8 cellular contexts compared by ENCODE assay signal in the genomic region with DNA sequence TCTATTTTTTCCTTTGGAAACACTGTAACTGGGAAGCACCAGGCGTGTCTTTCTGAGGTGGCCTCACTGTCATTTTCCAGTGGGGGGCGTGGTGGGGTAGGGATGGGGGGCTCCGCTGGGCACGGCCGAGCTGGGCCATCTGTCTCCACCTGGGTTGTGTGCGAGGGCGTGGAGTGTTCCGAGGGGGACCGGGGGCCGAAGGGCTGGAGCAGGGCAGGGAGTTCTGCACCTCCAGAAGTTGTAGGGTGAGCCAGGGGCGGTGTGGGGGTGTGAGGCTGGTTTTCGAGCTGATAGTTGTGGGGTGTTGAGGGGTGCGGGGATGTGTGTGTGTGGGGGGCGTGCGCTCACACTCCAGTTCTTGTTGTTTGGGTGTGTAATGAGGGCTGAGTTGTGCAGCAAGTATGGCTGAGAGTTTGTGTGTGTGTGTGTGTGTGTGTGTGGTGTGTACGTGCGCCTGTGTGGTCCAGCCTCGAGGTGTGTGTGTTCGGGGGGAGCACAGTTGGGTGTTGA. TPM values are rescaled to one million over a fixed set of nuclear protein-coding genes. Genes with fewer than 3 reads are reported as not detected.
DNase-seq lines count a peak whose midpoint lies in the region; ATAC-seq, FAIRE-seq and TF ChIP-seq lines count a peak whose summit lies in the region.

No MANE protein-coding gene starts in this region.

- H3K4me3 Mint-ChIP-seq in activated CD4-positive, alpha-beta T cell treated with anti-CD3 and anti-CD28 coated beads for 36 hours, result peak overlapping the region; percentile 82

- H3K27ac ChIP-seq in GM12878 (ENCODE audit: control insufficient read depth, insufficient read depth) (no peak overlapping the region), transverse colon (peak overlapping the region; percentile 71 to 86 (median 80)), small intestine (ENCODE audit: low read depth in 1 of 2, low read length in 1 of 2) (no peak overlapping the region)

- TF ChIP-seq RAD21 in GM12878 (IDR thresholded peaks at IDR 0.05; ENCODE audit: insufficient read depth, low read depth, low read length), result no peak

- no peaks in the 10 kb centered on the region; a peak in 1 of 4 replicates for H3K27me3 ChIP-seq in GM12878 (replicated peaks in 1 of 2; ENCODE audit: control insufficient read depth in 2 of 2, insufficient read depth in 2 of 2, low read length in 1 of 2)
- H3K27me3 ChIP-seq in transverse colon, result peaks cover 34% of the 10 kb centered on the region
- H3K27me3 ChIP-seq in small intestine (ENCODE audit: control insufficient read depth in 2 of 2, insufficient read depth in 2 of 2, low read length in 2 of 2), result no peaks in the 10 kb centered on the region

- intact Hi-C loops in activated CD4-positive, alpha-beta T cell treated with anti-CD3 and anti-CD28 coated beads for 36 hours (cut with DNase I, micrococcal nuclease), result no loop called here
- intact Hi-C loops in GM12878 (cut with micrococcal nuclease; ENCODE audit: unreplicated experiment) (no loop called here), lower leg skin (cut with DNase I; ENCODE audit: low total_unique reads) (no loop called here), transverse colon (cut with DNase I; ENCODE audit: low total_unique reads) (no loop called here)

- in situ Hi-C loops in GM12878 (cut with MboI), result no loop called here
- in situ Hi-C loops in transverse colon (cut with MboI; ENCODE audit: low pct_ligation_motif_present in 1 of 4, low pct_unique_long_range_greater_than_20kb in 1 of 4, low sequenced_read_pairs in 3 of 4), result loop anchor here in 3 of 4 donors (10.0 to 25.0 kb wide), 3 partner anchors 64 to 302 kb away; partner anchors contain the start of genes P2RX3 (in 2 of the 3), RTN4RL2 (in 2 of the 3) and SSRP1 (in 2 of the 3)

- no peaks in the 10 kb centered on the region for H3K79me2 ChIP-seq in GM12878 (ENCODE audit: control insufficient read depth, insufficient read depth, low read length)

- no peaks in the 10 kb centered on the region for H3K36me3 Mint-ChIP-seq in activated CD4-positive, alpha-beta T cell treated with anti-CD3 and anti-CD28 coated beads for 36 hours (ENCODE audit: low read depth)

- peak; percentile 17 for ATAC-seq in activated CD4-positive, alpha-beta T cell treated with anti-CD3 and anti-CD28 coated beads for 36 hours
- ATAC-seq in GM12878, result peak; percentile 35

- TF ChIP-seq CTCF in GM12878 (IDR thresholded peaks at IDR 0.05 in 2 of 3, conservative IDR thresholded peaks at IDR 0.05 in 1 of 3; ENCODE audit: control insufficient read depth in 2 of 3, extremely low read depth in 1 of 3, insufficient read depth in 1 of 3, low read depth in 3 of 3, low read length in 3 of 3) (peak in 2 of 3 experiments; percentile 9 to 19; a peak in 2 of 6 replicates), lower leg skin (IDR thresholded peaks at IDR 0.05) (no peak), transverse colon (IDR thresholded peaks at IDR 0.05) (no peak)

- TF ChIP-seq EP300 in GM12878 (IDR thresholded peaks at IDR 0.05; ENCODE audit: borderline replicate concordance in 1 of 2, control insufficient read depth in 1 of 2, low read depth in 2 of 2, low read length in 2 of 2), result no peak
- TF ChIP-seq EP300 in transverse colon (IDR thresholded peaks at IDR 0.05; ENCODE audit: low read depth), result no peak

- H3K4me1 Mint-ChIP-seq in activated CD4-positive, alpha-beta T cell treated with anti-CD3 and anti-CD28 coated beads for 36 hours, result peaks cover 10% of the 10 kb centered on the region

- H3K4me3 ChIP-seq in GM12878, result peak overlapping the region; percentile 82
- H3K4me3 ChIP-seq in lower leg skin (ENCODE audit: low read depth, poor library complexity, severe bottlenecking), result peak overlapping the region; percentile 64
- peak overlapping the region; percentile 51 to 74 (median 58) for H3K4me3 ChIP-seq in transverse colon
- peak overlapping the region in 1 of 2 donors; percentile 44 for H3K4me3 ChIP-seq in small intestine (ENCODE audit: low read depth in 1 of 2, low read length in 2 of 2)

- H3K27me3 Mint-ChIP-seq in activated CD4-positive, alpha-beta T cell treated with anti-CD3 and anti-CD28 coated beads for 36 hours, result peaks cover 18% of the 10 kb centered on the region

- peaks cover 9% of the 10 kb centered on the region; the same call in 1 of the 2 replicates for H3K4me1 ChIP-seq in GM12878 (ENCODE audit: control insufficient read depth, insufficient read depth, low read length)
- H3K4me1 ChIP-seq in transverse colon, result peaks cover 0 to 35% (median 21%) of the 10 kb centered on the region in 4 donors
- peaks cover 0 to 6% of the 10 kb centered on the region in 2 donors for H3K4me1 ChIP-seq in small intestine (ENCODE audit: control insufficient read depth in 2 of 2, insufficient read depth in 1 of 2, low read depth in 1 of 2, low read length in 1 of 2)

- TF ChIP-seq POLR2A in GM12878 (IDR thresholded peaks at IDR 0.05; ENCODE audit: low read depth, low read length), result no peak
- no peak for TF ChIP-seq POLR2A in lower leg skin (IDR thresholded peaks at IDR 0.05)
- no peak for TF ChIP-seq POLR2A in transverse colon (IDR thresholded peaks at IDR 0.05)

- no peak for FAIRE-seq in GM12878 (lab: Jason Lieb, UNC)
- no peak for FAIRE-seq in small intestine (lab: Jason Lieb, UNC)

- BruUV-seq in GM12878 (replicated peaks; lab: Mats Ljungman, UMichigan), result no TSS peak

- H3K9me3 ChIP-seq in GM12878 (replicated peaks; ENCODE audit: control insufficient read depth, insufficient read depth, low read length) (no peaks in the 10 kb centered on the region), transverse colon (no peaks in the 10 kb centered on the region), small intestine (ENCODE audit: control insufficient read depth, low read depth) (no peaks in the 10 kb centered on the region)

- peak; percentile 40 for DNase-seq in activated CD4-positive, alpha-beta T cell treated with anti-CD3 and anti-CD28 coated beads for 36 hours
- no peak for DNase-seq in activated CD4-positive, alpha-beta T cell treated with anti-CD3 and anti-CD28 coated beads, Interleukin-2, amount 50 U/mL, for 48 hours
- no peak for DNase-seq in GM12878 (ENCODE audit: low read depth, low spot score)
- no peak for DNase-seq in lower leg skin (ENCODE audit: low spot score in 2 of 2)
- no peak for DNase-seq in transverse colon
- DNase-seq in midbrain (lab: John Stamatoyannopoulos, UW), result no peak
- no peak for DNase-seq in small intestine
- DNase-seq in NCI-H146 treated with DMSO at 0.1 percent for 48 hours (lab: John Stamatoyannopoulos, UW; ENCODE audit: unreplicated experiment), result no peak

- peak overlapping the region; percentile 69 for H2AFZ ChIP-seq in GM12878 (ENCODE audit: control insufficient read depth, low read depth, low read length)

- RAD21 ChIA-PET in GM12878 (lab: Charles Lee; ENCODE audit: unreplicated experiment), result interaction anchor here (3.0 to 5.2 kb wide), 4 partner anchors 71 to 294 kb away, joined by 12 to 83 read pairs (median 21); partner anchors contain the start of gene UBE2L6

- POLR2A ChIA-PET in activated CD4-positive, alpha-beta T cell treated with anti-CD3 and anti-CD28 coated beads for 36 hours (lab: Charles Lee), result no interaction called here
- POLR2A ChIA-PET in GM12878 (lab: Charles Lee), result interaction anchor here (2.1 kb wide), 1 partner anchor 10 kb away, joined by 10 read pairs; no protein-coding TSS in a partner anchor

- H3K27ac Mint-ChIP-seq in activated CD4-positive, alpha-beta T cell treated with anti-CD3 and anti-CD28 coated beads for 36 hours, result no peak overlapping the region

- H4K20me1 ChIP-seq in GM12878 (ENCODE audit: control insufficient read depth, insufficient read depth), result no peaks in the 10 kb centered on the region

- H3K36me3 ChIP-seq in GM12878 (ENCODE audit: control insufficient read depth in 2 of 2, insufficient read depth in 2 of 2, low read length in 1 of 2) (no peaks in the 10 kb centered on the region), transverse colon (no peaks in the 10 kb centered on the region), small intestine (ENCODE audit: control insufficient read depth in 2 of 2, insufficient read depth in 2 of 2, low read length in 2 of 2) (no peaks in the 10 kb centered on the region)

- H3K9me3 Mint-ChIP-seq in activated CD4-positive, alpha-beta T cell treated with anti-CD3 and anti-CD28 coated beads for 36 hours (ENCODE audit: low read depth), result no peaks in the 10 kb centered on the region

- peak overlapping the region; percentile 57 for H3K9ac ChIP-seq in GM12878 (ENCODE audit: control insufficient read depth, insufficient read depth, low read length)

- peak overlapping the region; percentile 84 for H3K4me2 ChIP-seq in GM12878 (ENCODE audit: control insufficient read depth, insufficient read depth)

- SMC1A ChIA-PET in GM12878 (lab: Charles Lee; ENCODE audit: uncharacterized antibody, unreplicated experiment), result interaction anchor here (1.4 to 4.1 kb wide), 3 partner anchors 68 to 293 kb away, joined by 3 to 32 read pairs (median 19); partner anchors contain the start of gene UBE2L6

- 17% methylated on average over 17 of the region's 19 CpGs for WGBS in GM12878 (ENCODE audit: insufficient coverage, insufficient replicate concordance, low lambda C conversion rate, missing lambda C conversion rate)
- 0 to 4% methylated on average over 18 to 19 of the region's 19 CpGs for WGBS in lower leg skin, 2 donors
- WGBS in transverse colon (ENCODE audit: low coverage in 1 of 2), 2 donors, result 8% methylated on average over 19 of the region's 19 CpGs; no CpG with 5 or more reads in 1 of the 2 donors
- 3 to 5% (median 5%) methylated on average over 19 of the region's 19 CpGs for WGBS in small intestine, 3 donors

- CTCF ChIA-PET in activated CD4-positive, alpha-beta T cell treated with anti-CD3 and anti-CD28 coated beads for 36 hours (lab: Charles Lee), result interaction anchor here (0.7 to 7.3 kb wide), 7 partner anchors 10 to 293 kb away, joined by 3 to 118 read pairs (median 5); partner anchors contain the start of gene UBE2L6
- CTCF ChIA-PET in GM12878 (lab: Yijun Ruan, JAX), result interaction anchor here (0.6 to 13.9 kb wide), 7 partner anchors 10 to 291 kb away, joined by 3 to 319 read pairs (median 103); partner anchors contain the start of genes RTN4RL2, TIMM10 and UBE2L6

RNA-seq across cellular contexts. Expression of gene YPEL4, which starts 10.8 kb away (rescaled TPM):
- total RNA-seq in activated CD4-positive, alpha-beta T cell treated with anti-CD3 and anti-CD28 coated beads for 36 hours, result under 1 TPM; 0.43 to 0.47 TPM
- 1.2 and 1.8 TPM in 2 replicates for total RNA-seq in GM12878 (2013; cell fraction: nucleolus; rRNA removed)
- total RNA-seq in GM12878 (2014; rRNA removed), result 0.05 TPM in 1 of 2 replicates, not detected in the other
- total RNA-seq in GM12878 (2014; rRNA removed; fragmentation: Illumina TruSeq; extraction: Trizol), result 0.09 TPM in 1 of 2 replicates, not detected in the other
- total RNA-seq in GM12878 (2021), result 0.13 TPM in 1 of 2 replicates, not detected in the other
- polyA plus RNA-seq in GM12878 (2011; ENCODE audit: low read depth), result 0.50 TPM
- polyA plus RNA-seq in GM12878 (2011; rRNA removed), result 0.26 and 0.39 TPM in 2 replicates
- polyA plus RNA-seq in GM12878 (2011; cell fraction: cytosol; rRNA removed), result 0.24 and 0.30 TPM in 2 replicates
- 0.44 and 0.85 TPM in 2 replicates for polyA plus RNA-seq in GM12878 (2011; cell fraction: nucleus; rRNA removed)
- 0.58 and 1.1 TPM in 2 replicates for polyA plus RNA-seq in GM12878 (2012)
- polyA plus RNA-seq in GM12878 (2014; fragmentation: Illumina TruSeq; extraction: Trizol), result not detected in 2 replicates
- polyA plus RNA-seq in GM12878 (2014; fragmentation: Nextera tagmentation; extraction: Ambion mirVana), result not detected
- polyA plus RNA-seq in GM12878 (2014; rRNA removed), result 0.50 TPM in 1 of 2 replicates, not detected in the other
- polyA plus RNA-seq in GM12878 (2016; fragmentation: Nextera tagmentation; extraction: Ambion mirVana), result under 1 TPM; 0.07 to 0.10 TPM
- 0.22 and 0.31 TPM in 2 replicates for polyA minus RNA-seq in GM12878 (2011; rRNA and poly(A)+ RNA removed)
- 0.27 TPM in 1 of 2 replicates, not detected in the other for polyA minus RNA-seq in GM12878 (2011; cell fraction: cytosol; rRNA and poly(A)+ RNA removed)
- 0.48 TPM in 2 replicates for polyA minus RNA-seq in GM12878 (2011; cell fraction: nucleus; rRNA and poly(A)+ RNA removed)
- total RNA-seq in lower leg skin, result 1 to 10 TPM in 3 of 4 donors, under 1 TPM in 1; 0.91 to 4.3 (median 2.9) TPM
- total RNA-seq in transverse colon, result under 1 TPM in 2 of 4 donors, not detected in 2; 0.68 to 0.95 TPM
- polyA plus RNA-seq in small intestine, result 1 to 10 TPM in 2 of 3 donors, not detected in 1; 1.4 to 2.2 TPM

RNA-seq across cellular contexts. Expression of gene CLP1, which starts 18.7 kb away (rescaled TPM):
- total RNA-seq in activated CD4-positive, alpha-beta T cell treated with anti-CD3 and anti-CD28 coated beads for 36 hours, result 10 to 100 TPM; 11.9 to 15.9 TPM
- total RNA-seq in GM12878 (2013; cell fraction: nucleolus; rRNA removed), result 8.6 and 8.8 TPM in 2 replicates
- total RNA-seq in GM12878 (2014; rRNA removed), result 21.3 and 22.0 TPM in 2 replicates
- 23.9 and 24.0 TPM in 2 replicates for total RNA-seq in GM12878 (2014; rRNA removed; fragmentation: Illumina TruSeq; extraction: Trizol)
- 19.9 and 20.0 TPM in 2 replicates for total RNA-seq in GM12878 (2021)
- 11.6 TPM for polyA plus RNA-seq in GM12878 (2011; ENCODE audit: low read depth)
- 29.1 and 31.7 TPM in 2 replicates for polyA plus RNA-seq in GM12878 (2011; rRNA removed)
- 34.3 and 38.5 TPM in 2 replicates for polyA plus RNA-seq in GM12878 (2011; cell fraction: cytosol; rRNA removed)
- polyA plus RNA-seq in GM12878 (2011; cell fraction: nucleus; rRNA removed), result 21.4 and 28.7 TPM in 2 replicates
- polyA plus RNA-seq in GM12878 (2012), result 15.0 and 16.3 TPM in 2 replicates
- 23.9 and 30.0 TPM in 2 replicates for polyA plus RNA-seq in GM12878 (2014; fragmentation: Illumina TruSeq; extraction: Trizol)
- polyA plus RNA-seq in GM12878 (2014; fragmentation: Nextera tagmentation; extraction: Ambion mirVana), result 10 to 100 TPM; 33.6 to 45.7 TPM
- 20.7 and 21.2 TPM in 2 replicates for polyA plus RNA-seq in GM12878 (2014; rRNA removed)
- polyA plus RNA-seq in GM12878 (2016; fragmentation: Nextera tagmentation; extraction: Ambion mirVana), result 10 to 100 TPM; 31.6 to 36.3 TPM
- polyA minus RNA-seq in GM12878 (2011; rRNA and poly(A)+ RNA removed), result 31.1 and 41.7 TPM in 2 replicates
- polyA minus RNA-seq in GM12878 (2011; cell fraction: cytosol; rRNA and poly(A)+ RNA removed), result 7.4 and 8.5 TPM in 2 replicates
- polyA minus RNA-seq in GM12878 (2011; cell fraction: nucleus; rRNA and poly(A)+ RNA removed), result 7.6 and 10.2 TPM in 2 replicates
- 10 to 100 TPM; 14.0 to 29.2 (median 17.6) TPM for total RNA-seq in lower leg skin
- total RNA-seq in transverse colon, result 10 to 100 TPM in 2 of 4 donors, 1 to 10 TPM in 1, not detected in 1; 10.0 to 24.7 (median 11.6) TPM
- 10 to 100 TPM; 10.3 to 13.6 (median 12.3) TPM for polyA plus RNA-seq in small intestine

RNA-seq across cellular contexts. Expression of gene ZDHHC5, which starts 29.0 kb away (rescaled TPM):
- 10 to 100 TPM; 46.2 to 60.0 TPM for total RNA-seq in activated CD4-positive, alpha-beta T cell treated with anti-CD3 and anti-CD28 coated beads for 36 hours
- total RNA-seq in GM12878 (2013; cell fraction: nucleolus; rRNA removed), result 52.8 and 56.0 TPM in 2 replicates
- total RNA-seq in GM12878 (2014; rRNA removed), result 29.1 and 34.1 TPM in 2 replicates
- total RNA-seq in GM12878 (2014; rRNA removed; fragmentation: Illumina TruSeq; extraction: Trizol), result 34.3 and 36.8 TPM in 2 replicates
- total RNA-seq in GM12878 (2021), result 59.9 and 61.3 TPM in 2 replicates
- 20.1 TPM for polyA plus RNA-seq in GM12878 (2011; ENCODE audit: low read depth)
- polyA plus RNA-seq in GM12878 (2011; rRNA removed), result 33.9 and 46.7 TPM in 2 replicates
- polyA plus RNA-seq in GM12878 (2011; cell fraction: cytosol; rRNA removed), result 45.0 and 56.7 TPM in 2 replicates
- polyA plus RNA-seq in GM12878 (2011; cell fraction: nucleus; rRNA removed), result 41.0 and 48.9 TPM in 2 replicates
- 27.1 and 33.2 TPM in 2 replicates for polyA plus RNA-seq in GM12878 (2012)
- 49.8 and 57.4 TPM in 2 replicates for polyA plus RNA-seq in GM12878 (2014; fragmentation: Illumina TruSeq; extraction: Trizol)
- polyA plus RNA-seq in GM12878 (2014; fragmentation: Nextera tagmentation; extraction: Ambion mirVana), result 1 to 10 TPM; 3.9 to 7.3 TPM
- polyA plus RNA-seq in GM12878 (2014; rRNA removed), result 48.5 and 54.4 TPM in 2 replicates
- 10 to 100 TPM; 36.6 to 38.4 TPM for polyA plus RNA-seq in GM12878 (2016; fragmentation: Nextera tagmentation; extraction: Ambion mirVana)
- polyA minus RNA-seq in GM12878 (2011; rRNA and poly(A)+ RNA removed), result 91.2 and 101 TPM in 2 replicates
- polyA minus RNA-seq in GM12878 (2011; cell fraction: cytosol; rRNA and poly(A)+ RNA removed), result 24.2 and 31.4 TPM in 2 replicates
- polyA minus RNA-seq in GM12878 (2011; cell fraction: nucleus; rRNA and poly(A)+ RNA removed), result 27.9 and 33.0 TPM in 2 replicates
- 10 to 100 TPM; 72.9 to 99.1 (median 84.5) TPM for total RNA-seq in lower leg skin
- total RNA-seq in transverse colon, result 10 to 100 TPM; 38.4 to 63.2 (median 57.6) TPM
- 10 to 100 TPM; 19.5 to 35.2 (median 25.9) TPM for polyA plus RNA-seq in small intestine

RNA-seq across cellular contexts. Expression of gene SERPING1, which starts 41.4 kb away (rescaled TPM):
- under 1 TPM; 0.51 to 0.87 TPM for total RNA-seq in activated CD4-positive, alpha-beta T cell treated with anti-CD3 and anti-CD28 coated beads for 36 hours
- total RNA-seq in GM12878 (2013; cell fraction: nucleolus; rRNA removed), result not detected in 2 replicates
- total RNA-seq in GM12878 (2014; rRNA removed) (not detected in 2 replicates), GM12878 (2014; rRNA removed; fragmentation: Illumina TruSeq; extraction: Trizol) (not detected in 2 replicates), GM12878 (2021) (1.3 and 1.4 TPM in 2 replicates), lower leg skin (100 to 1,000 TPM in 2 of 4 donors, 10 to 100 TPM in 2; 89.4 to 236 (median 103) TPM), transverse colon (100 to 1,000 TPM in 2 of 4 donors, 10 to 100 TPM in 2; 65.7 to 143 (median 102) TPM)
- polyA plus RNA-seq in GM12878 (2011; ENCODE audit: low read depth), result not detected
- polyA plus RNA-seq in GM12878 (2011; rRNA removed) (not detected in 2 replicates), GM12878 (2014; fragmentation: Illumina TruSeq; extraction: Trizol) (not detected in 2 replicates), GM12878 (2014; fragmentation: Nextera tagmentation; extraction: Ambion mirVana) (not detected), GM12878 (2014; rRNA removed) (not detected in 2 replicates), GM12878 (2016; fragmentation: Nextera tagmentation; extraction: Ambion mirVana) (under 1 TPM in 1 of 2 experiments, not detected in 1; 0.24 TPM), small intestine (100 to 1,000 TPM in 1 of 3 donors, 10 to 100 TPM in 1, 1 to 10 TPM in 1; 5.4 to 201 (median 17.6) TPM)
- not detected in 2 replicates for polyA plus RNA-seq in GM12878 (2011; cell fraction: cytosol; rRNA removed)
- polyA plus RNA-seq in GM12878 (2011; cell fraction: nucleus; rRNA removed), result not detected in 2 replicates
- 0.06 TPM in 1 of 2 replicates, not detected in the other for polyA plus RNA-seq in GM12878 (2012)
- not detected in 2 replicates for polyA minus RNA-seq in GM12878 (2011; rRNA and poly(A)+ RNA removed)
- not detected in 2 replicates for polyA minus RNA-seq in GM12878 (2011; cell fraction: cytosol; rRNA and poly(A)+ RNA removed)
- polyA minus RNA-seq in GM12878 (2011; cell fraction: nucleus; rRNA and poly(A)+ RNA removed), result not detected in 2 replicates

Comparison
In these comparisons a context has a peak if more than half of its experiments do, and no peak if none do; other contexts are left out.
1. H3K27ac ChIP-seq: peak in transverse colon (4 of 4); none in GM12878 (single experiment) and small intestine (0 of 2).
2. CTCF ChIP-seq: peak in GM12878 (2 of 3); none in lower leg skin (0 of 3) and transverse colon (0 of 5).